Comparison of ENCODE assay signal across 8 cellular contexts in genomic region chr21:44299085-44299457, GRCh38. TPM values are rescaled to one million over a fixed set of nuclear protein-coding genes. Genes with fewer than 3 reads are reported as not detected.
A peak's percentile ranks its signal among the peaks of the same experiment; 100 is the strongest.
DNase-seq lines count a peak whose midpoint lies in the region; ATAC-seq lines count a peak whose summit lies in the region.

No MANE protein-coding gene starts in this region.

- H3K4me3 ChIP-seq in SK-N-MC (peak overlapping the region; percentile 91), skeletal muscle cell (ENCODE audit: low read depth, low read length) (peak overlapping the region; percentile 75)

- DNase-seq in NCI-H748 (lab: John Stamatoyannopoulos, UW; ENCODE audit: unreplicated experiment), result peak; percentile 31
- DNase-seq in NCI-H748 treated with DMSO at 0.1 percent for 48 hours (lab: John Stamatoyannopoulos, UW), result no peak
- no peak for DNase-seq in SK-N-MC (ENCODE audit: low read depth, low spot score)
- peak; percentile 35 for DNase-seq in fibroblast of peridontal ligament (ENCODE audit: extremely low read depth)
- DNase-seq in skeletal muscle cell (ENCODE audit: low read depth), result no peak
- DNase-seq in mucosa of gallbladder (ENCODE audit: low spot score), result no peak
- DNase-seq in activated CD8-positive, alpha-beta memory T cell treated with anti-CD3 and anti-CD28 coated beads for 24 hours, result no peak

- H3K36me3 ChIP-seq in SK-N-MC (ENCODE audit: insufficient read depth, low read length), result no peaks in the 10 kb centered on the region

- no peaks in the 10 kb centered on the region for H3K9me3 ChIP-seq in SK-N-MC (ENCODE audit: low read depth, low read length)

- H3K27ac ChIP-seq in SK-N-MC, result peak overlapping the region; percentile 35; the same call in 1 of the 2 replicates

- peak overlapping the region; percentile 75 for H3K9ac ChIP-seq in SK-N-MC (ENCODE audit: insufficient read length)

- ATAC-seq in HG03175 (IDR thresholded peaks at IDR 0.05; ENCODE audit: unreplicated experiment), result no peak

RNA-seq across cellular contexts. Expression of gene PFKL, which starts 0.8 kb away (rescaled TPM):
- 319 TPM for total RNA-seq in mucosa of gallbladder

RNA-seq across cellular contexts. Expression of gene AIRE, which starts 13.4 kb away (rescaled TPM):
- total RNA-seq in mucosa of gallbladder, result 0.17 TPM

RNA-seq across cellular contexts. Expression of gene DNMT3L, which starts 37.4 kb away (rescaled TPM):
- not detected for total RNA-seq in mucosa of gallbladder

RNA-seq across cellular contexts. Expression of gene CFAP410, which starts 40.1 kb away (rescaled TPM):
- total RNA-seq in mucosa of gallbladder, result 24.7 TPM

RNA-seq across cellular contexts. Expression of gene TRPM2, which starts 54.4 kb away (rescaled TPM):
- total RNA-seq in mucosa of gallbladder, result 13.8 TPM

Comparison
In these comparisons a context has a peak if more than half of its experiments do, and no peak if none do; other contexts are left out.
1. DNase-seq: peak in NCI-H748 (single experiment) and fibroblast of peridontal ligament (single experiment); none in NCI-H748 treated with DMSO at 0.1 percent for 48 hours (single experiment), SK-N-MC (single experiment), skeletal muscle cell (single experiment), mucosa of gallbladder (single experiment) and activated CD8-positive, alpha-beta memory T cell treated with anti-CD3 and anti-CD28 coated beads for 24 hours (single experiment).